2 cellular contexts compared by ENCODE assay signal in the genomic region with DNA sequence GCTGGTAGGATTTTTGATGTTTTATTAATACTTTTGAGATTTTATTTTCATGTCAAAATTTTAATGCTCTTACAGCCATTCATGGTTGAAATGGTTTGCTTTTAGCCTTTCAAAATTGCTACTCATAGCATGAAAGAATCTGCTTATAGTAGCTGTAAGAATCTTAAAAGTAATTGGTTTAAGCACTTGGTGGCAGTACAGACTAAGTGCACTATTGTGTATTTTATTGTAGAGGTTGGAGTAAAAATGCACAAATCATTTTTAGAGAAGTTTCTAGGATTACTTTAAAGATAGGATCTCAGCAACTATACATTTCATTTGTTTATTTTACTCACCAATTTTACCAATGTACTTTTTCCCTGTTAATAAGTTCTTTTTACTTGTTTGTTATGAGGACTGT.
TF ChIP-seq lines count a peak whose summit lies in the region.

No MANE protein-coding gene starts in this region.

TF ChIP-seq in HCT116, 20 proteins besides CTCF, POLR2A, EP300 and RAD21:
- no peak for TF ChIP-seq FOSL1 (IDR thresholded peaks at IDR 0.05; ENCODE audit: low read depth)
- no peak for TF ChIP-seq SIN3A (IDR thresholded peaks at IDR 0.05; ENCODE audit: low read depth)
- TF ChIP-seq JUND (IDR thresholded peaks at IDR 0.05): no peak
- TF ChIP-seq EZH2 (IDR thresholded peaks at IDR 0.05): no peak
- TF ChIP-seq POLR2AphosphoS5 (IDR thresholded peaks at IDR 0.05; ENCODE audit: low read depth, low read length): no peak
- TF ChIP-seq EGR1 (IDR thresholded peaks at IDR 0.05; ENCODE audit: low read depth): no peak
- no peak for TF ChIP-seq YY1 (IDR thresholded peaks at IDR 0.05; ENCODE audit: extremely low read depth, insufficient replicate concordance, low read depth, low read length)
- TF ChIP-seq ZFX (IDR thresholded peaks at IDR 0.05): no peak
- no peak for TF ChIP-seq ELF1 (IDR thresholded peaks at IDR 0.05; ENCODE audit: borderline replicate concordance, low read depth)
- no peak for TF ChIP-seq REST (IDR thresholded peaks at IDR 0.05; ENCODE audit: low read depth)
- TF ChIP-seq, protein P1, sequence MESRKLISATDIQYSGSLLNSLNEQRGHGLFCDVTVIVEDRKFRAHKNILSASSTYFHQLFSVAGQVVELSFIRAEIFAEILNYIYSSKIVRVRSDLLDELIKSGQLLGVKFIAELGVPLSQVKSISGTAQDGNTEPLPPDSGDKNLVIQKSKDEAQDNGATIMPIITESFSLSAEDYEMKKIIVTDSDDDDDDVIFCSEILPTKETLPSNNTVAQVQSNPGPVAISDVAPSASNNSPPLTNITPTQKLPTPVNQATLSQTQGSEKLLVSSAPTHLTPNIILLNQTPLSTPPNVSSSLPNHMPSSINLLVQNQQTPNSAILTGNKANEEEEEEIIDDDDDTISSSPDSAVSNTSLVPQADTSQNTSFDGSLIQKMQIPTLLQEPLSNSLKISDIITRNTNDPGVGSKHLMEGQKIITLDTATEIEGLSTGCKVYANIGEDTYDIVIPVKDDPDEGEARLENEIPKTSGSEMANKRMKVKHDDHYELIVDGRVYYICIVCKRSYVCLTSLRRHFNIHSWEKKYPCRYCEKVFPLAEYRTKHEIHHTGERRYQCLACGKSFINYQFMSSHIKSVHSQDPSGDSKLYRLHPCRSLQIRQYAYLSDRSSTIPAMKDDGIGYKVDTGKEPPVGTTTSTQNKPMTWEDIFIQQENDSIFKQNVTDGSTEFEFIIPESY (IDR thresholded peaks at IDR 0.05; ENCODE audit: extremely low read depth, insufficient replicate concordance, low read length): no peak
- TF ChIP-seq SRF (IDR thresholded peaks at IDR 0.05; ENCODE audit: low read depth): no peak
- no peak for TF ChIP-seq SP1 (IDR thresholded peaks at IDR 0.05; ENCODE audit: low read depth)
- TF ChIP-seq ZNF274 (IDR thresholded peaks at IDR 0.05; ENCODE audit: low read depth, low read length): no peak

TF ChIP-seq in GM12891, 5 proteins besides CTCF, POLR2A, EP300 and RAD21:
- TF ChIP-seq PAX5 (IDR thresholded peaks at IDR 0.05; ENCODE audit: insufficient read depth, low read length, severe bottlenecking) (no peak), POU2F2 (IDR thresholded peaks at IDR 0.05; ENCODE audit: low read depth, low read length) (no peak), SPI1 (IDR thresholded peaks at IDR 0.05; ENCODE audit: low read depth, low read length) (no peak), TAF1 (IDR thresholded peaks at IDR 0.05; ENCODE audit: low read depth, low read length) (no peak), POLR2AphosphoS5 (IDR thresholded peaks at IDR 0.05; ENCODE audit: low read depth, low read length) (no peak)
